29 cellular contexts compared by ENCODE assay signal in the genomic region with DNA sequence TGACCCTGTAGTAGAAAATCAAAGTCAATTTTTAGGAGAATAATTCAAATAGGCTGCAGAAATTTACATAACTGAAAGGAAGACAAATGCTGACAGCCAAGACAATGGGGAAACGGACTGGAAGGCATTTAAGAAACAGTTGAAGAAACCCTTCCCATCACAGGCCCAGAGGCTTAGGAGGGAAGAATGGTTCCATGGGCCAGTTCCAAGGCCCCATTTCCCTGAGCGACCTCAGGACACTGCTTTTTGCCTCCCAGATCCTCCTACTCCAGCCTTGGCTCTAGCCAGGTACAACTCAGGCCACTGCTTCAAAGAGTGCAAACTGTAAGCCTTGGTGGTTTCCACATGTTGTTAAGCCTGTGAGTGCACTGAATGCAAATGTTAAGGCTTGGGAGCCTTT.
"Had no signal": no experiment of that assay in that cellular context is flagged by ENCODE, and none has a peak within 500 bp of the region (broad histone marks: within the 10 kb centered on the region; RNA-seq: fewer than 3 reads in every experiment).

No MANE protein-coding gene starts in this region.

- H3K4me1 Mint-ChIP-seq: stimulated activated effector memory CD8-positive, alpha-beta T cell treated with anti-CD3 and anti-CD28 coated beads, Interleukin-12 subunit alpha, Interleukin-12 subunit beta, amount 100 ng/mL, for 72 hours; stimulated activated memory B cell treated with anti-CD40 and anti-IgM and Interleukin-4, amounts not matched to agents 10 μg/mL and 1 μg/mL and 100 μg/mL, for 72 hours; stimulated activated naive B cell treated with anti-CD40 and anti-IgM and Interleukin-4, amounts not matched to agents 10 μg/mL and 1 μg/mL and 100 μg/mL, for 72 hours; stimulated activated naive CD8-positive, alpha-beta T cell treated with anti-CD3 and anti-CD28 coated beads, Interleukin-15, amount 100 ng/mL, for 72 hours had no signal

- H3K4me1 ChIP-seq: stomach, suprapubic skin, testis, thyroid gland, tibial nerve, transverse colon, upper lobe of left lung, upper lobe of right lung, uterus, vagina had no signal

- H3K9me3 ChIP-seq: testis, thoracic aorta, thyroid gland, upper lobe of right lung, uterus, vagina had no signal

- H3K36me3 ChIP-seq: stomach, suprapubic skin, thoracic aorta, thyroid gland, tibial artery, tibial nerve, transverse colon, upper lobe of left lung, upper lobe of right lung, uterus, vagina had no signal

- FAIRE-seq: urothelium cell line had no signal

- H3K4me3 ChIP-seq: stomach, suprapubic skin, testis, thoracic aorta, thyroid gland, tibial artery, tibial nerve, transverse colon, upper lobe of left lung, upper lobe of right lung, uterus, vagina had no signal

- DNase-seq: stimulated activated CD4-positive, alpha-beta T cell treated with anti-CD3 and anti-CD28 coated beads, Interleukin-2, amount 100 ng/mL, for 48 hours; stimulated activated CD4-positive, alpha-beta T cell treated with anti-CD3 and anti-CD28 coated beads, Interleukin-4, amount 100 ng/mL, for 1 hour; stimulated activated CD4-positive, alpha-beta T cell treated with anti-CD3 and anti-CD28 coated beads, Interleukin-4, amount 100 ng/mL, for 24 hours; stimulated activated CD4-positive, alpha-beta T cell treated with anti-CD3 and anti-CD28 coated beads, Interleukin-4, amount 100 ng/mL, for 4 hours; stimulated activated CD8-positive, alpha-beta memory T cell treated with anti-CD3 and anti-CD28 coated beads, Interleukin-4, amount 100 ng/mL, for 48 hours; stimulated activated naive B cell treated with anti-CD40 and anti-IgM and Interleukin-4, amounts not matched to agents 10 μg/mL and 1 μg/mL and 100 μg/mL, for 72 hours; stimulated activated naive CD4-positive, alpha-beta T cell; stimulated activated naive CD4-positive, alpha-beta T cell treated with Interleukin-2 at 50 U/mL for 16 hours; stimulated activated naive CD8-positive, alpha-beta T cell treated with anti-CD3 and anti-CD28 coated beads, Interleukin-15, amount 100 ng/mL, for 72 hours; stimulated activated naive CD8-positive, alpha-beta T cell treated with anti-CD3 and anti-CD28 coated beads, Interleukin-15, Interleukin-2, amounts not matched to agents 100 U/mL and 50 U/mL, for 24 hours; stomach; substantia nigra; testis; thyroid gland; tibial artery; transverse colon; trophoblast cell; upper lobe of left lung; upper lobe of right lung; uterus had no signal

- H3K27me3 Mint-ChIP-seq: stimulated activated memory B cell treated with anti-CD40 and anti-IgM and Interleukin-4, amounts not matched to agents 10 μg/mL and 1 μg/mL and 100 μg/mL, for 72 hours; stimulated activated naive B cell treated with anti-CD40 and anti-IgM and Interleukin-4, amounts not matched to agents 10 μg/mL and 1 μg/mL and 100 μg/mL, for 72 hours; stimulated activated naive CD8-positive, alpha-beta T cell treated with anti-CD3 and anti-CD28 coated beads, Interleukin-15, amount 100 ng/mL, for 72 hours; type B pancreatic cell had no signal

- H3K27ac Mint-ChIP-seq: stimulated activated effector memory CD8-positive, alpha-beta T cell treated with anti-CD3 and anti-CD28 coated beads, Interleukin-12 subunit alpha, Interleukin-12 subunit beta, amount 100 ng/mL, for 72 hours; stimulated activated memory B cell treated with anti-CD40 and anti-IgM and Interleukin-4, amounts not matched to agents 10 μg/mL and 1 μg/mL and 100 μg/mL, for 72 hours; stimulated activated naive B cell treated with anti-CD40 and anti-IgM and Interleukin-4, amounts not matched to agents 10 μg/mL and 1 μg/mL and 100 μg/mL, for 72 hours; stimulated activated naive CD8-positive, alpha-beta T cell treated with anti-CD3 and anti-CD28 coated beads, Interleukin-15, Interleukin-2, amounts not matched to agents 100 ng/mL and 50 ng/mL, for 24 hours; type B pancreatic cell had no signal

- H3K27me3 ChIP-seq: stomach, suprapubic skin, testis, thyroid gland, tibial artery, tibial nerve, transverse colon, upper lobe of left lung, upper lobe of right lung, uterus, vagina had no signal

- ATAC-seq: stimulated activated effector memory CD8-positive, alpha-beta T cell treated with anti-CD3 and anti-CD28 coated beads, Interleukin-12 subunit alpha, Interleukin-12 subunit beta, amount 100 ng/mL, for 72 hours; stimulated activated memory B cell treated with anti-CD40 and anti-IgM and Interleukin-4, amounts not matched to agents 10 μg/mL and 1 μg/mL and 100 μg/mL, for 72 hours; stimulated activated naive B cell treated with anti-CD40 and anti-IgM and Interleukin-4, amounts not matched to agents 10 μg/mL and 1 μg/mL and 100 μg/mL, for 72 hours; stimulated activated naive CD8-positive, alpha-beta T cell treated with anti-CD3 and anti-CD28 coated beads, Interleukin-15, amount 100 ng/mL, for 72 hours; stimulated activated naive CD8-positive, alpha-beta T cell treated with anti-CD3 and anti-CD28 coated beads, Interleukin-15, Interleukin-2, amounts not matched to agents 100 U/mL and 50 U/mL, for 24 hours; upper lobe of right lung had no signal

- H3K27ac ChIP-seq: stomach, suprapubic skin, testis, thoracic aorta, thyroid gland, tibial artery, tibial nerve, transverse colon, upper lobe of left lung, upper lobe of right lung, uterus, vagina had no signal

- H3K4me3 Mint-ChIP-seq: stimulated activated effector memory CD8-positive, alpha-beta T cell treated with anti-CD3 and anti-CD28 coated beads, Interleukin-12 subunit alpha, Interleukin-12 subunit beta, amount 100 ng/mL, for 72 hours; stimulated activated memory B cell treated with anti-CD40 and anti-IgM and Interleukin-4, amounts not matched to agents 10 μg/mL and 1 μg/mL and 100 μg/mL, for 72 hours; stimulated activated naive B cell treated with anti-CD40 and anti-IgM and Interleukin-4, amounts not matched to agents 10 μg/mL and 1 μg/mL and 100 μg/mL, for 72 hours; stimulated activated naive CD8-positive, alpha-beta T cell treated with anti-CD3 and anti-CD28 coated beads, Interleukin-15, amount 100 ng/mL, for 72 hours; stimulated activated naive CD8-positive, alpha-beta T cell treated with anti-CD3 and anti-CD28 coated beads, Interleukin-15, Interleukin-2, amounts not matched to agents 100 ng/mL and 50 ng/mL, for 24 hours; type B pancreatic cell had no signal

- H3K36me3 Mint-ChIP-seq: stimulated activated effector memory CD8-positive, alpha-beta T cell treated with anti-CD3 and anti-CD28 coated beads, Interleukin-12 subunit alpha, Interleukin-12 subunit beta, amount 100 ng/mL, for 72 hours; stimulated activated memory B cell treated with anti-CD40 and anti-IgM and Interleukin-4, amounts not matched to agents 10 μg/mL and 1 μg/mL and 100 μg/mL, for 72 hours; stimulated activated naive B cell treated with anti-CD40 and anti-IgM and Interleukin-4, amounts not matched to agents 10 μg/mL and 1 μg/mL and 100 μg/mL, for 72 hours; type B pancreatic cell had no signal
